1 cellular context compared by ENCODE assay signal in genomic region chrX:145825896-145826295, GRCh38.
TF ChIP-seq lines count a peak whose summit lies in the region.

No MANE protein-coding gene starts in this region.

TF ChIP-seq in liver, 16 proteins besides CTCF, POLR2A, EP300 and RAD21 (continued from another document):
- no peak for TF ChIP-seq ATF3 (IDR thresholded peaks at IDR 0.05)
- no peak for TF ChIP-seq RXRA (IDR thresholded peaks at IDR 0.05)
- no peak for TF ChIP-seq NR2F2 (IDR thresholded peaks at IDR 0.05)
- no peak for TF ChIP-seq ZBTB33 (IDR thresholded peaks at IDR 0.05)
- TF ChIP-seq JUND (IDR thresholded peaks at IDR 0.05) = no peak
- TF ChIP-seq REST (IDR thresholded peaks at IDR 0.05) = no peak
- TF ChIP-seq SP1 (IDR thresholded peaks at IDR 0.05) = no peak
- TF ChIP-seq YY1 (IDR thresholded peaks at IDR 0.05) = no peak
- no peak for TF ChIP-seq FOXA1 (IDR thresholded peaks at IDR 0.05)
